In the genomic region with DNA sequence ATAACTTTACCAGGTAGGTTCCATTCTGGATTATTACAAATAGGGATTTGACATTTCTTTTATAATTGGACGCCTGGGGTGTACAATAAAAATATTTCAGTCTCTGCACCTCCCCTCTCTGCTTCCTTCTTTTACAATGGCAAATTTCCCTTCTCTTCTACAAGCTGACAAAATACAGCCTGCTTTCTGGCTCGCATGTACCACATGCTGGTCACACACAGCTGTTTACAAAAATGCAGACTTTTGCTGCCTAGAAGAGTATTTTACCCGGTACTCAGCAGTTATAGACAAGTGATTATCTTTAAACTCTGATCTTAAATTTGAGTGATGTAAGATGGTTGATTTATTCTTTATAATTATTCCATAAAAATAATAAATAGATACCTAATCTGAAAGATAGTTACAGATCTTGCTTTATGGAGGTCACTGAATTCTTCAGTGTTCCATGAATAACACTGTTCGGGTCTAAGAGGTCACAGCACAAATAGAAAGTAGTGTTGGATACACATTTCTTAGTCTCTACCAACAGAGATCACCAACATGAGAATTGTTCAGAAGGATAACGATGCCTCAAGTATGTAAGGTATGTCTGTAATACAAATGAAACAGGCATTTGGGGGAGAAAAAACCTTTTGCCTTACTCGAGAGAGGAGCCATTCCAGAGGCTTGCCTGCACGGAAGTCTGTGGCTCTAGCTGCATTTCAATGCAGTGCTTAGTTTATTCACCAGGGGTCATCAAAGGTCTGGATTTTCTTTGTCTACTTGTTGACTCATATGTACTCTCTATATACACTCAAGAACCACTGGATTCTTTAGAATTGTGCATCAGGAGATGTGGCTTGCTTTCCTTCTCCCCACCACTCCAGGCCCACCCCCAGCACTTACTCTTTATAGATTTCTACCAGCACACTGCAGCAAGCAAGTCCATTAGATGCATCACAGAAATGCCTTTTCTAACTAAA, we compare ENCODE assay signal across 8 cellular contexts.
DNase-seq lines count a peak whose midpoint lies in the region; ATAC-seq and TF ChIP-seq lines count a peak whose summit lies in the region.

No MANE protein-coding gene starts in this region.

- no peak overlapping the region for H3K9ac ChIP-seq in neural progenitor cell

- H3K4me1 Mint-ChIP-seq in neural progenitor cell: peaks cover 37% of the 10 kb centered on the region

- no peaks in the 10 kb centered on the region for H3K36me3 ChIP-seq in neural progenitor cell

- TF ChIP-seq CTCF in neural progenitor cell (IDR thresholded peaks at IDR 0.05): peak; percentile 79

- H3K4me2 ChIP-seq in neural progenitor cell: peak overlapping the region; percentile 1

- no peaks in the 10 kb centered on the region for H3K36me3 Mint-ChIP-seq in neural progenitor cell

- peak overlapping the region; percentile 65 for H3K4me3 Mint-ChIP-seq in neural progenitor cell

- no peaks in the 10 kb centered on the region for H3K79me2 ChIP-seq in neural progenitor cell (ENCODE audit: low read depth)

- no peak overlapping the region for H2AFZ ChIP-seq in neural progenitor cell (replicated peaks)

- peaks cover 7% of the 10 kb centered on the region for H3K27me3 Mint-ChIP-seq in neural progenitor cell (ENCODE audit: insufficient read depth, low read depth)

- H4K20me1 ChIP-seq in neural progenitor cell (ENCODE audit: low read depth): no peaks in the 10 kb centered on the region

- H3F3A ChIP-seq in neural progenitor cell (ENCODE audit: low read depth): peaks cover 4% of the 10 kb centered on the region

- no peaks in the 10 kb centered on the region for H3K27me3 ChIP-seq in neural progenitor cell

- peaks cover 19% of the 10 kb centered on the region for H3K4me1 ChIP-seq in neural progenitor cell

- H3K27ac ChIP-seq in neural progenitor cell: no peak overlapping the region

- peaks cover 13% of the 10 kb centered on the region for H3K9me3 Mint-ChIP-seq in neural progenitor cell

- peak overlapping the region; percentile 95 for H3K27ac Mint-ChIP-seq in neural progenitor cell

- DNase-seq in ELF-1 (ENCODE audit: low read depth, low spot score) (peak; percentile 81), HK-2 (ENCODE audit: unreplicated experiment) (peak; percentile 45), NCI-H526 (lab: John Stamatoyannopoulos, UW) (peak; percentile 54 to 83), fibroblast of the conjunctiva (ENCODE audit: low read depth) (peak; percentile 76), neural progenitor cell (ENCODE audit: low spot score) (peak; percentile 81), 8988T (no peak)
- DNase-seq in activated T-cell treated with anti-CD3 and anti-CD28 coated beads, Interleukin-2, amount 50 U/mL, for 1 hour: peak; percentile 17

- peak; percentile 96 for ATAC-seq in GM21423 (IDR thresholded peaks at IDR 0.05; ENCODE audit: unreplicated experiment)

- H3K4me3 ChIP-seq in neural progenitor cell: no peak overlapping the region

- no peaks in the 10 kb centered on the region for H3K9me3 ChIP-seq in neural progenitor cell (ENCODE audit: low read depth)
